In genomic region chr3:146577662-146578061, GRCh38 we compare ENCODE assay signal across 1 cellular context.
TF ChIP-seq lines count a peak whose summit lies in the region.

No MANE protein-coding gene starts in this region.

TF ChIP-seq in H1, 55 proteins besides CTCF, POLR2A, EP300 and RAD21 (continued from another document):
- TF ChIP-seq CHD7 (IDR thresholded peaks at IDR 0.05; ENCODE audit: insufficient replicate concordance, low read length): no peak
- no peak for TF ChIP-seq HDAC2 (IDR thresholded peaks at IDR 0.05; ENCODE audit: borderline replicate concordance in 1 of 2, low read depth in 2 of 2, low read length in 2 of 2)
- no peak for TF ChIP-seq RBBP5 (IDR thresholded peaks at IDR 0.05; ENCODE audit: borderline replicate concordance, low read depth, low read length)
- TF ChIP-seq E2F6 (IDR thresholded peaks at IDR 0.05): no peak
- TF ChIP-seq BCL11A (IDR thresholded peaks at IDR 0.05; ENCODE audit: low read depth in 2 of 2, low read length in 2 of 2): no peak
- TF ChIP-seq PHF8 (conservative IDR thresholded peaks at IDR 0.05; ENCODE audit: low read depth, low read length): no peak
- no peak for TF ChIP-seq BACH1 (IDR thresholded peaks at IDR 0.05; ENCODE audit: low read length)
